ENCODE assay signal across 6 cellular contexts in genomic region chr5:177304392-177305119, GRCh38. TPM values are rescaled to one million over a fixed set of nuclear protein-coding genes. Genes with fewer than 3 reads are reported as not detected.
DNase-seq lines count a peak whose midpoint lies in the region; ATAC-seq, FAIRE-seq and TF ChIP-seq lines count a peak whose summit lies in the region.

No MANE protein-coding gene starts in this region.

- TF ChIP-seq EP300 in HepG2 (IDR thresholded peaks at IDR 0.05; ENCODE audit: low read depth in 2 of 2, low read length in 2 of 2) (no peak), HepG2 (CRISPR knock-in tag; IDR thresholded peaks at IDR 0.05; ENCODE audit: borderline replicate concordance) (no peak)

- H4K20me1 ChIP-seq in HepG2 (ENCODE audit: insufficient read depth, low read length) = peaks cover 19% of the 10 kb centered on the region

- H3K27ac ChIP-seq in VCaP (peak overlapping the region; percentile 95), HepG2 (ENCODE audit: extremely low read length, insufficient read depth, low read length) (peak overlapping the region; percentile 78)

- in situ Hi-C loops in GM13976 (cut with MboI; ENCODE audit: low sequenced_read_pairs, unreplicated experiment) = no loop called here
- in situ Hi-C loops in HepG2 (cut with HindIII; ENCODE audit: extremely low pct_ligation_motif_present, low pct_unique_long_range_greater_than_20kb) = loop anchor here (5.0 kb wide), 1 partner anchor 192 kb away; no protein-coding TSS in a partner anchor

- no peak overlapping the region for H2AFZ ChIP-seq in HepG2 (ENCODE audit: low read length)

- intact Hi-C loops in HepG2 (cut with micrococcal nuclease; ENCODE audit: unreplicated experiment) = no loop called here

- 0 out of 4 replicates have a peak, but pooled peaks of 1 of the 2 experiments have one; percentile 24 for TF ChIP-seq POLR2A in HepG2 (IDR thresholded peaks at IDR 0.05; ENCODE audit: insufficient read depth in 1 of 2, low read depth in 2 of 2, low read length in 2 of 2)

- H3K79me2 ChIP-seq in HepG2 (ENCODE audit: insufficient read depth, low read length) = peaks cover 31% of the 10 kb centered on the region

- POLR2A ChIA-PET in HepG2 (lab: Yijun Ruan, JAX) = interaction anchor here (1.0 to 1.7 kb wide), 2 partner anchors 74 to 75 kb away, joined by 4 to 7 read pairs; no protein-coding TSS in a partner anchor

- peak overlapping the region; percentile 87 for H3K9ac ChIP-seq in HepG2 (ENCODE audit: insufficient read depth, low read depth, low read length)

- peak; percentile 56 for FAIRE-seq in HepG2 (lab: Jason Lieb, UNC)

- WGBS in HepG2 (ENCODE audit: low lambda C conversion rate) = 18% methylated on average over 4 of the region's 19 CpGs

- DNase-seq in GM13976 (ENCODE audit: low spot score) (peak; percentile 43), HepG2 (ENCODE audit: low spot score) (peak; percentile 55), SHP77 treated with DMSO at 0.1 percent for 48 hours (lab: John Stamatoyannopoulos, UW) (no peak)

- peaks cover 35% of the 10 kb centered on the region for H3K4me1 ChIP-seq in HepG2 (ENCODE audit: insufficient read depth, low read length)

- ATAC-seq in HepG2 = peak; percentile 58
- ATAC-seq in GM19467 (IDR thresholded peaks at IDR 0.05; ENCODE audit: unreplicated experiment) = no peak
- ATAC-seq in GM21423 (IDR thresholded peaks at IDR 0.05; ENCODE audit: unreplicated experiment) = no peak

- no peak for TF ChIP-seq RAD21 in HepG2 (CRISPR knock-in tag; IDR thresholded peaks at IDR 0.05)

- H3K27me3 ChIP-seq in HepG2 (ENCODE audit: control insufficient read depth in 1 of 2, insufficient read depth in 2 of 2, low read length in 2 of 2) = no peaks in the 10 kb centered on the region; a peak in 1 of 5 replicates

- TF ChIP-seq CTCF in GM13976 (IDR thresholded peaks at IDR 0.05; ENCODE audit: borderline replicate concordance, control extremely low read depth, extremely low read depth, insufficient read depth, missing control alignments) (no peak), VCaP (conservative IDR thresholded peaks at IDR 0.05) (no peak), HepG2 (CRISPR knock-in tag; IDR thresholded peaks at IDR 0.05) (no peak)

- CTCF ChIA-PET in HepG2 (lab: Yijun Ruan, JAX; ENCODE audit: low intra/inter-chr PET ratio, low total read pairs) = no interaction called here

- peaks cover 7 to 40% of the 10 kb centered on the region in 2 experiments for H3K36me3 ChIP-seq in HepG2 (replicated peaks in 1 of 2; ENCODE audit: control insufficient read depth in 1 of 2, insufficient read depth in 2 of 2, low read length in 2 of 2)

- H3K4me3 ChIP-seq in HepG2 (replicated peaks in 1 of 3; ENCODE audit: insufficient read depth in 1 of 3, low read depth in 2 of 3, low read length in 3 of 3) = peak overlapping the region; percentile 76 to 97 (median 85)

- H3K4me2 ChIP-seq in HepG2 (ENCODE audit: low read depth, low read length) = peak overlapping the region; percentile 85

- no peaks in the 10 kb centered on the region for H3K9me3 ChIP-seq in HepG2 (ENCODE audit: low read length)

- BruUV-seq in HepG2 (replicated peaks; lab: Mats Ljungman, UMichigan) = TSS peak; percentile 79

RNA-seq across cellular contexts. Expression of gene PRELID1, which starts 1.0 kb away (rescaled TPM):
- total RNA-seq in HepG2 (2016; rRNA removed; fragmentation: Illumina TruSeq; extraction: Trizol) = 239 and 271 TPM in 2 replicates
- 772 and 890 TPM in 2 replicates for total RNA-seq in HepG2 (2016; cell fraction: cytosol; rRNA removed; fragmentation: Illumina TruSeq; extraction: Trizol; ENCODE audit: low read depth)
- 220 and 264 TPM in 2 replicates for total RNA-seq in HepG2 (2016; cell fraction: insoluble cytoplasmic fraction; rRNA removed; fragmentation: Illumina TruSeq; extraction: Trizol)
- 708 and 781 TPM in 2 replicates for total RNA-seq in HepG2 (2016; cell fraction: membrane; rRNA removed; fragmentation: Illumina TruSeq; extraction: Trizol)
- total RNA-seq in HepG2 (2016; cell fraction: nucleus; rRNA removed; fragmentation: Illumina TruSeq; extraction: Trizol) = 90.3 and 98.5 TPM in 2 replicates
- polyA plus RNA-seq in HepG2 (2011; rRNA removed) = 228 and 250 TPM in 2 replicates
- polyA plus RNA-seq in HepG2 (2011; cell fraction: cytosol; rRNA removed) = 212 and 323 TPM in 2 replicates
- 85.7 and 87.5 TPM in 2 replicates for polyA plus RNA-seq in HepG2 (2011; cell fraction: nucleus; rRNA removed)
- 91.2 and 111 TPM in 2 replicates for polyA plus RNA-seq in HepG2 (2012)
- 1,341 and 1,562 TPM in 2 replicates for polyA plus RNA-seq in HepG2 (2016; cell fraction: cytosol; fragmentation: Illumina TruSeq; extraction: Trizol; ENCODE audit: low read depth)
- polyA plus RNA-seq in HepG2 (2016; cell fraction: insoluble cytoplasmic fraction; fragmentation: Illumina TruSeq; extraction: Trizol; ENCODE audit: low read depth) = 353 and 387 TPM in 2 replicates
- polyA plus RNA-seq in HepG2 (2016; cell fraction: membrane; fragmentation: Illumina TruSeq; extraction: Trizol; ENCODE audit: low read depth) = 984 and 1,090 TPM in 2 replicates
- 258 and 277 TPM in 2 replicates for polyA plus RNA-seq in HepG2 (2016; cell fraction: nucleus; fragmentation: Illumina TruSeq; extraction: Trizol; ENCODE audit: insufficient read depth, low read depth)
- polyA minus RNA-seq in HepG2 (2011; rRNA and poly(A)+ RNA removed; ENCODE audit: low replicate concordance) = 103 and 232 TPM in 2 replicates
- 61.2 and 64.5 TPM in 2 replicates for polyA minus RNA-seq in HepG2 (2011; cell fraction: cytosol; rRNA and poly(A)+ RNA removed)
- polyA minus RNA-seq in HepG2 (2011; cell fraction: nucleus; rRNA and poly(A)+ RNA removed) = 30.1 and 34.2 TPM in 2 replicates

RNA-seq across cellular contexts. Expression of gene RAB24, which starts 1.0 kb away (rescaled TPM):
- total RNA-seq in HepG2 (2016; rRNA removed; fragmentation: Illumina TruSeq; extraction: Trizol) = 15.4 and 22.9 TPM in 2 replicates
- 6.4 and 11.5 TPM in 2 replicates for total RNA-seq in HepG2 (2016; cell fraction: cytosol; rRNA removed; fragmentation: Illumina TruSeq; extraction: Trizol; ENCODE audit: low read depth)
- 15.3 and 23.6 TPM in 2 replicates for total RNA-seq in HepG2 (2016; cell fraction: insoluble cytoplasmic fraction; rRNA removed; fragmentation: Illumina TruSeq; extraction: Trizol)
- 13.3 and 16.0 TPM in 2 replicates for total RNA-seq in HepG2 (2016; cell fraction: membrane; rRNA removed; fragmentation: Illumina TruSeq; extraction: Trizol)
- 24.2 and 30.2 TPM in 2 replicates for total RNA-seq in HepG2 (2016; cell fraction: nucleus; rRNA removed; fragmentation: Illumina TruSeq; extraction: Trizol)
- 63.7 and 74.5 TPM in 2 replicates for polyA plus RNA-seq in HepG2 (2011; rRNA removed)
- 41.9 and 60.6 TPM in 2 replicates for polyA plus RNA-seq in HepG2 (2011; cell fraction: cytosol; rRNA removed)
- polyA plus RNA-seq in HepG2 (2011; cell fraction: nucleus; rRNA removed) = 332 and 383 TPM in 2 replicates
- polyA plus RNA-seq in HepG2 (2012) = 28.5 and 30.3 TPM in 2 replicates
- polyA plus RNA-seq in HepG2 (2016; cell fraction: cytosol; fragmentation: Illumina TruSeq; extraction: Trizol; ENCODE audit: low read depth) = 10.6 and 14.5 TPM in 2 replicates
- polyA plus RNA-seq in HepG2 (2016; cell fraction: insoluble cytoplasmic fraction; fragmentation: Illumina TruSeq; extraction: Trizol; ENCODE audit: low read depth) = 24.0 and 24.9 TPM in 2 replicates
- polyA plus RNA-seq in HepG2 (2016; cell fraction: membrane; fragmentation: Illumina TruSeq; extraction: Trizol; ENCODE audit: low read depth) = 15.6 and 19.9 TPM in 2 replicates
- 93.8 and 96.1 TPM in 2 replicates for polyA plus RNA-seq in HepG2 (2016; cell fraction: nucleus; fragmentation: Illumina TruSeq; extraction: Trizol; ENCODE audit: insufficient read depth, low read depth)
- polyA minus RNA-seq in HepG2 (2011; rRNA and poly(A)+ RNA removed; ENCODE audit: low replicate concordance) = 7.4 and 16.0 TPM in 2 replicates
- polyA minus RNA-seq in HepG2 (2011; cell fraction: cytosol; rRNA and poly(A)+ RNA removed) = 5.2 and 5.7 TPM in 2 replicates
- 21.3 and 23.3 TPM in 2 replicates for polyA minus RNA-seq in HepG2 (2011; cell fraction: nucleus; rRNA and poly(A)+ RNA removed)

RNA-seq across cellular contexts. Expression of gene MXD3, which starts 7.1 kb away (rescaled TPM):
- total RNA-seq in HepG2 (2016; rRNA removed; fragmentation: Illumina TruSeq; extraction: Trizol) = 9.9 and 12.8 TPM in 2 replicates
- total RNA-seq in HepG2 (2016; cell fraction: cytosol; rRNA removed; fragmentation: Illumina TruSeq; extraction: Trizol; ENCODE audit: low read depth) = 6.1 and 6.8 TPM in 2 replicates
- total RNA-seq in HepG2 (2016; cell fraction: insoluble cytoplasmic fraction; rRNA removed; fragmentation: Illumina TruSeq; extraction: Trizol) = 11.7 and 11.8 TPM in 2 replicates
- 6.6 TPM in 2 replicates for total RNA-seq in HepG2 (2016; cell fraction: membrane; rRNA removed; fragmentation: Illumina TruSeq; extraction: Trizol)
- total RNA-seq in HepG2 (2016; cell fraction: nucleus; rRNA removed; fragmentation: Illumina TruSeq; extraction: Trizol) = 10.4 and 14.3 TPM in 2 replicates
- 10.5 and 11.2 TPM in 2 replicates for polyA plus RNA-seq in HepG2 (2011; rRNA removed)
- 6.0 and 15.2 TPM in 2 replicates for polyA plus RNA-seq in HepG2 (2011; cell fraction: cytosol; rRNA removed)
- 68.6 and 87.5 TPM in 2 replicates for polyA plus RNA-seq in HepG2 (2011; cell fraction: nucleus; rRNA removed)
- 4.6 and 6.6 TPM in 2 replicates for polyA plus RNA-seq in HepG2 (2012)
- 4.5 and 5.4 TPM in 2 replicates for polyA plus RNA-seq in HepG2 (2016; cell fraction: cytosol; fragmentation: Illumina TruSeq; extraction: Trizol; ENCODE audit: low read depth)
- polyA plus RNA-seq in HepG2 (2016; cell fraction: insoluble cytoplasmic fraction; fragmentation: Illumina TruSeq; extraction: Trizol; ENCODE audit: low read depth) = 8.2 and 10.7 TPM in 2 replicates
- 5.8 and 5.9 TPM in 2 replicates for polyA plus RNA-seq in HepG2 (2016; cell fraction: membrane; fragmentation: Illumina TruSeq; extraction: Trizol; ENCODE audit: low read depth)
- 28.9 and 39.4 TPM in 2 replicates for polyA plus RNA-seq in HepG2 (2016; cell fraction: nucleus; fragmentation: Illumina TruSeq; extraction: Trizol; ENCODE audit: insufficient read depth, low read depth)
- polyA minus RNA-seq in HepG2 (2011; rRNA and poly(A)+ RNA removed; ENCODE audit: low replicate concordance) = 8.1 and 15.6 TPM in 2 replicates
- 4.1 and 5.1 TPM in 2 replicates for polyA minus RNA-seq in HepG2 (2011; cell fraction: cytosol; rRNA and poly(A)+ RNA removed)
- polyA minus RNA-seq in HepG2 (2011; cell fraction: nucleus; rRNA and poly(A)+ RNA removed) = 8.7 and 9.7 TPM in 2 replicates

RNA-seq across cellular contexts. Expression of gene LMAN2, which starts 46.9 kb away (rescaled TPM):
- 94.5 and 191 TPM in 2 replicates for total RNA-seq in HepG2 (2016; rRNA removed; fragmentation: Illumina TruSeq; extraction: Trizol)
- 72.5 and 74.4 TPM in 2 replicates for total RNA-seq in HepG2 (2016; cell fraction: cytosol; rRNA removed; fragmentation: Illumina TruSeq; extraction: Trizol; ENCODE audit: low read depth)
- 86.8 and 210 TPM in 2 replicates for total RNA-seq in HepG2 (2016; cell fraction: insoluble cytoplasmic fraction; rRNA removed; fragmentation: Illumina TruSeq; extraction: Trizol)
- total RNA-seq in HepG2 (2016; cell fraction: membrane; rRNA removed; fragmentation: Illumina TruSeq; extraction: Trizol) = 109 and 128 TPM in 2 replicates
- total RNA-seq in HepG2 (2016; cell fraction: nucleus; rRNA removed; fragmentation: Illumina TruSeq; extraction: Trizol) = 152 and 179 TPM in 2 replicates
- polyA plus RNA-seq in HepG2 (2011; rRNA removed) = 193 and 197 TPM in 2 replicates
- 220 and 352 TPM in 2 replicates for polyA plus RNA-seq in HepG2 (2011; cell fraction: cytosol; rRNA removed)
- 256 and 281 TPM in 2 replicates for polyA plus RNA-seq in HepG2 (2011; cell fraction: nucleus; rRNA removed)
- polyA plus RNA-seq in HepG2 (2012) = 71.8 and 108 TPM in 2 replicates
- polyA plus RNA-seq in HepG2 (2016; cell fraction: cytosol; fragmentation: Illumina TruSeq; extraction: Trizol; ENCODE audit: low read depth) = 82.2 and 93.0 TPM in 2 replicates
- 90.8 and 112 TPM in 2 replicates for polyA plus RNA-seq in HepG2 (2016; cell fraction: insoluble cytoplasmic fraction; fragmentation: Illumina TruSeq; extraction: Trizol; ENCODE audit: low read depth)
- polyA plus RNA-seq in HepG2 (2016; cell fraction: membrane; fragmentation: Illumina TruSeq; extraction: Trizol; ENCODE audit: low read depth) = 103 and 135 TPM in 2 replicates
- 241 and 283 TPM in 2 replicates for polyA plus RNA-seq in HepG2 (2016; cell fraction: nucleus; fragmentation: Illumina TruSeq; extraction: Trizol; ENCODE audit: insufficient read depth, low read depth)
- 353 and 575 TPM in 2 replicates for polyA minus RNA-seq in HepG2 (2011; rRNA and poly(A)+ RNA removed; ENCODE audit: low replicate concordance)
- polyA minus RNA-seq in HepG2 (2011; cell fraction: cytosol; rRNA and poly(A)+ RNA removed) = 147 and 182 TPM in 2 replicates
- 87.0 and 96.2 TPM in 2 replicates for polyA minus RNA-seq in HepG2 (2011; cell fraction: nucleus; rRNA and poly(A)+ RNA removed)

RNA-seq across cellular contexts. Expression of gene RGS14, which starts 53.2 kb away (rescaled TPM):
- total RNA-seq in HepG2 (2016; rRNA removed; fragmentation: Illumina TruSeq; extraction: Trizol) = 10.7 and 11.1 TPM in 2 replicates
- total RNA-seq in HepG2 (2016; cell fraction: cytosol; rRNA removed; fragmentation: Illumina TruSeq; extraction: Trizol; ENCODE audit: low read depth) = 15.3 and 15.8 TPM in 2 replicates
- total RNA-seq in HepG2 (2016; cell fraction: insoluble cytoplasmic fraction; rRNA removed; fragmentation: Illumina TruSeq; extraction: Trizol) = 7.2 and 12.8 TPM in 2 replicates
- 15.5 and 16.6 TPM in 2 replicates for total RNA-seq in HepG2 (2016; cell fraction: membrane; rRNA removed; fragmentation: Illumina TruSeq; extraction: Trizol)
- total RNA-seq in HepG2 (2016; cell fraction: nucleus; rRNA removed; fragmentation: Illumina TruSeq; extraction: Trizol) = 7.6 and 9.6 TPM in 2 replicates
- polyA plus RNA-seq in HepG2 (2011; rRNA removed) = 17.2 and 27.9 TPM in 2 replicates
- polyA plus RNA-seq in HepG2 (2011; cell fraction: cytosol; rRNA removed) = 20.3 and 35.1 TPM in 2 replicates
- polyA plus RNA-seq in HepG2 (2011; cell fraction: nucleus; rRNA removed) = 48.0 and 49.7 TPM in 2 replicates
- 9.3 and 16.2 TPM in 2 replicates for polyA plus RNA-seq in HepG2 (2012)
- 11.0 and 13.5 TPM in 2 replicates for polyA plus RNA-seq in HepG2 (2016; cell fraction: cytosol; fragmentation: Illumina TruSeq; extraction: Trizol; ENCODE audit: low read depth)
- 14.8 and 16.5 TPM in 2 replicates for polyA plus RNA-seq in HepG2 (2016; cell fraction: insoluble cytoplasmic fraction; fragmentation: Illumina TruSeq; extraction: Trizol; ENCODE audit: low read depth)
- 11.0 and 11.4 TPM in 2 replicates for polyA plus RNA-seq in HepG2 (2016; cell fraction: membrane; fragmentation: Illumina TruSeq; extraction: Trizol; ENCODE audit: low read depth)
- polyA plus RNA-seq in HepG2 (2016; cell fraction: nucleus; fragmentation: Illumina TruSeq; extraction: Trizol; ENCODE audit: insufficient read depth, low read depth) = 19.6 TPM in 2 replicates
- polyA minus RNA-seq in HepG2 (2011; rRNA and poly(A)+ RNA removed; ENCODE audit: low replicate concordance) = 0.82 and 20.7 TPM in 2 replicates
- 7.2 and 9.7 TPM in 2 replicates for polyA minus RNA-seq in HepG2 (2011; cell fraction: cytosol; rRNA and poly(A)+ RNA removed)
- polyA minus RNA-seq in HepG2 (2011; cell fraction: nucleus; rRNA and poly(A)+ RNA removed) = 10.6 and 12.8 TPM in 2 replicates
